ENCODE assay signal across 17 cellular contexts in the genomic region with DNA sequence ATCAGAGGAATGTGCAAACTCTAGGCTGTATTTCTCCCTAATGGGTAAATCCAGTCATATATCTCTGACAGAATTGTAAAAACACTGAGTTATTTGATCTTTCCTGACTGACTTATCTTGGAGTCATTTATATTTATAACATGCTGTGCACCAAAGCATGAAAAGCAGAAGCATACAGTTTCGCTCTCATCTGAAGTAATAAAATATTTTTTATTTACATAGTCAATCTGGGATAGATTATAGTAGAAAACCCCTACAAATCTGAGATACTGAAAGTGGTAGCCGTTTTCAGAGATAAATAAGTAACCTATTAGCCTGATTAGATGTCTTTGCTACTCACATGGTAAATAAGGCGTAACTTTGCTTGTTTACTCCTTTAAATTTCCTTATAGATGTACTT. TPM values are rescaled to one million over a fixed set of nuclear protein-coding genes. Genes with fewer than 3 reads are reported as not detected.
DNase-seq lines count a peak whose midpoint lies in the region; ATAC-seq, FAIRE-seq and TF ChIP-seq lines count a peak whose summit lies in the region.
"Had no signal": no experiment of that assay in that cellular context is flagged by ENCODE, and none has a peak within 500 bp of the region (broad histone marks: within the 10 kb centered on the region; RNA-seq: fewer than 3 reads in every experiment).

No MANE protein-coding gene starts in this region.

- H3K27ac Mint-ChIP-seq in IgD-negative memory B cell = peak overlapping the region; percentile 9 to 77 (median 67)
- H3K27ac Mint-ChIP-seq in endodermal cell = no peak overlapping the region

- H3K27me3 ChIP-seq in vagina = no peaks in the 10 kb centered on the region
- H3K27me3 ChIP-seq in endodermal cell (ENCODE audit: control insufficient read depth, insufficient read depth, low read length, poor library complexity, severe bottlenecking) = no peaks in the 10 kb centered on the region

- H3K27me3 Mint-ChIP-seq in IgD-negative memory B cell (peaks cover 2% of the 10 kb centered on the region), endodermal cell (ENCODE audit: insufficient read depth) (no peaks in the 10 kb centered on the region)

- WGBS in endodermal cell (ENCODE audit: insufficient coverage in 1 of 2, insufficient read length in 1 of 2), 2 experiments = 32% methylated on average over 2 of the region's 3 CpGs; no CpG with 5 or more reads in 1 of the 2 experiments

- peak overlapping the region; percentile 61 for H3K27ac ChIP-seq in vagina
- H3K27ac ChIP-seq in endodermal cell (ENCODE audit: low read depth, low read length) = no peak overlapping the region
- H3K27ac ChIP-seq: GM23248 had no signal

- peaks cover 3% of the 10 kb centered on the region for H3K36me3 Mint-ChIP-seq in IgD-negative memory B cell
- H3K36me3 Mint-ChIP-seq in endodermal cell (ENCODE audit: low read depth) = peaks cover 6% of the 10 kb centered on the region
- H3K36me3 Mint-ChIP-seq: mesothelial cell of epicardium had no signal

- H3K4me3 ChIP-seq in vagina = no peak overlapping the region
- no peak overlapping the region for H3K4me3 ChIP-seq in endodermal cell (ENCODE audit: low read length)
- H3K4me3 ChIP-seq: GM23248 had no signal

- DNase-seq in GM19239 (ENCODE audit: insufficient read length, low spot score) (no peak), vagina (ENCODE audit: extremely low spot score in 2 of 2) (no peak), DMS114 treated with DMSO at 0.1 percent for 48 hours (lab: John Stamatoyannopoulos, UW; ENCODE audit: unreplicated experiment) (no peak), endodermal cell (no peak)
- no peak for DNase-seq in activated naive CD4-positive, alpha-beta T cell treated with Interleukin-2 at 50 U/mL for 16 hours
- DNase-seq: amygdala; DND-41; effector memory CD4-positive, alpha-beta T cell; GM23248; hypothalamus; NCI-H446; right cardiac atrium; SW 1271 had no signal

- H3K4me1 ChIP-seq in vagina = peaks cover 56% of the 10 kb centered on the region
- peaks cover 13% of the 10 kb centered on the region for H3K4me1 ChIP-seq in endodermal cell (ENCODE audit: control insufficient read depth, insufficient read depth, low read length)

- H3K36me3 ChIP-seq in vagina = no peaks in the 10 kb centered on the region
- H3K36me3 ChIP-seq in endodermal cell (ENCODE audit: control insufficient read depth, insufficient read depth, low read length) = no peaks in the 10 kb centered on the region

- intact Hi-C loops in vagina (cut with DNase I) = no loop called here

- peak; percentile 56 for ATAC-seq in HG02852 (IDR thresholded peaks at IDR 0.05; ENCODE audit: unreplicated experiment)
- ATAC-seq: right cardiac atrium had no signal

- peaks cover 66 to 78% (median 75%) of the 10 kb centered on the region in 3 donors for H3K4me1 Mint-ChIP-seq in IgD-negative memory B cell
- H3K4me1 Mint-ChIP-seq in endodermal cell = peaks cover 18% of the 10 kb centered on the region

- H3K9ac ChIP-seq in endodermal cell (ENCODE audit: extremely low read depth, low read length, poor library complexity, severe bottlenecking) = no peak overlapping the region
- H3K9ac ChIP-seq: GM23248 had no signal

- TF ChIP-seq POLR2A in vagina (IDR thresholded peaks at IDR 0.05) = no peak

- no peaks in the 10 kb centered on the region for H3K9me3 Mint-ChIP-seq in IgD-negative memory B cell
- H3K9me3 Mint-ChIP-seq in endodermal cell = peaks cover 7% of the 10 kb centered on the region
- H3K9me3 Mint-ChIP-seq: mesothelial cell of epicardium had no signal

- peak; percentile 88 for FAIRE-seq in GM19239 (lab: Jason Lieb, UNC)
- FAIRE-seq: urothelium cell line had no signal

- H3K4me3 Mint-ChIP-seq in IgD-negative memory B cell = peak overlapping the region in 3 of 4 donors; percentile 25 to 90 (median 87)
- no peak overlapping the region for H3K4me3 Mint-ChIP-seq in endodermal cell
- H3K4me3 Mint-ChIP-seq: mesothelial cell of epicardium had no signal

- H3K9me3 ChIP-seq in vagina (no peaks in the 10 kb centered on the region), endodermal cell (ENCODE audit: control insufficient read depth, low read length) (no peaks in the 10 kb centered on the region)

- no peak for TF ChIP-seq CTCF in vagina (IDR thresholded peaks at IDR 0.05)
- TF ChIP-seq CTCF in endodermal cell (conservative IDR thresholded peaks at IDR 0.05) = no peak

RNA-seq across cellular contexts. Expression of a gene that starts 35.0 kb away (rescaled TPM):
- polyA plus RNA-seq in IgD-negative memory B cell = 7.6 TPM
- 21.4 TPM for total RNA-seq in vagina
- 10 to 100 TPM in 1 of 2 donors, 1 to 10 TPM in 1; 8.1 to 11.8 TPM for total RNA-seq in endodermal cell
- 10.0 TPM for polyA plus RNA-seq in endodermal cell (2013, experiment 1 of 2)
- polyA plus RNA-seq in endodermal cell (2013, experiment 2 of 2) = 10.1 TPM
